8 cellular contexts compared by ENCODE assay signal in the genomic region with DNA sequence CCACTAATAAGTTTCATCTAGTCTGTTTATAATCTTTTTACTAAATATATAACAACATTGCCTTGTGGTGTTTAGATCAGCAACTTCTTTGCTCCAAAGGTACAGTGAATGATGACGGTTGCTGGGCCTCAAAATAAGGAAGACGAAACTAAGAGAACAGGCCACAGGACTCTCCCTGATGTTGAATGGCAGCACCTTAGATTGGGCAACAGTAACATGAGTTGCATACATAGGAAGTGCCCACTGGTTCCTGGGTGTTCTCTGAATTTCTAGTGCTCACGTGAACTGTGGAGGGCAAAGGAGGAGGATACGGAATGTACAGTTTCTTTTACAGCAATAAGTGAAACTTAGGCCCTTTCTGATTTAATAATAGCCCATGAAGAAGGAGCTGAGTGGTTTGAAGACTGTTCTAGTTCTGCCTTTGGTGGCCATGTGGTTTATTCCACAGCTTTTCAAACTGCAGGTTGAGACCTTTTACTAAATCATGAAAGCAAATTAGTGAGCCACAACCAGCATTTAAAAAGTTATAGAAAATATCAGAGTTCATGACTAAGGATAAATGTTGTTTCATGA.
DNase-seq lines count a peak whose midpoint lies in the region; ATAC-seq and TF ChIP-seq lines count a peak whose summit lies in the region.
"Not testable (repeated sequence)": the region's sequence is repeated elsewhere in the genome, so short reads cannot be mapped to it uniquely, and the experiment has no call there.

No MANE protein-coding gene starts in this region.

- H3K4me1 Mint-ChIP-seq in activated B cell treated with CpG ODN at 0.5 μM for 24 hours; stimulated activated naive B cell treated with anti-CD40 and anti-IgM and Interleukin-4, amounts not matched to agents 10 μg/mL and 1 μg/mL and 100 μg/mL, for 72 hours: not testable (repeated sequence)

- in situ Hi-C loops in KBM-7 (cut with MboI; ENCODE audit: low pct_unique_long_range_greater_than_20kb, low sequenced_read_pairs): not testable (repeated sequence)

- H3K27ac Mint-ChIP-seq in activated B cell treated with CpG ODN at 0.5 μM for 24 hours: peak overlapping the region; percentile 65
- not testable (repeated sequence) for H3K27ac Mint-ChIP-seq in stimulated activated naive B cell treated with anti-CD40 and anti-IgM and Interleukin-4, amounts not matched to agents 10 μg/mL and 1 μg/mL and 100 μg/mL, for 72 hours

- POLR2A ChIA-PET in activated B cell treated with CpG ODN at 0.5 μM for 24 hours (lab: Charles Lee): not testable (repeated sequence)

- 89% methylated on average over 2 of the region's 4 CpGs for whole genome bisulfite sequencing in right cardiac atrium

- not testable (repeated sequence) for H3K4me3 ChIP-seq in right cardiac atrium (ENCODE audit: low read length)

- TF ChIP-seq CTCF in activated B cell treated with CpG ODN at 0.5 μM for 24 hours (IDR thresholded peaks at IDR 0.05): not testable (repeated sequence)

- H3K4me1 ChIP-seq in right cardiac atrium (ENCODE audit: control insufficient read depth, insufficient read depth, low read length): not testable (repeated sequence)

- ATAC-seq in GM18498 (IDR thresholded peaks at IDR 0.05; ENCODE audit: unreplicated experiment) (peak; percentile 61), GM19452 (IDR thresholded peaks at IDR 0.05; ENCODE audit: unreplicated experiment) (peak; percentile 48), HG02610 (IDR thresholded peaks at IDR 0.05; ENCODE audit: unreplicated experiment) (peak; percentile 44), HG03060 (IDR thresholded peaks at IDR 0.05; ENCODE audit: low read depth, unreplicated experiment) (peak; percentile 30), activated B cell treated with CpG ODN at 0.5 μM for 24 hours (ENCODE audit: low read depth) (peak; percentile 71), right cardiac atrium (peak; percentile 58 to 72)
- peak; percentile 89 to 90 for ATAC-seq in stimulated activated naive B cell treated with anti-CD40 and anti-IgM and Interleukin-4, amounts not matched to agents 10 μg/mL and 1 μg/mL and 100 μg/mL, for 72 hours (replicated peaks)

- CTCF ChIA-PET in activated B cell treated with CpG ODN at 0.5 μM for 24 hours (lab: Charles Lee): not testable (repeated sequence)

- not testable (repeated sequence) for H3K4me3 Mint-ChIP-seq in activated B cell treated with CpG ODN at 0.5 μM for 24 hours; stimulated activated naive B cell treated with anti-CD40 and anti-IgM and Interleukin-4, amounts not matched to agents 10 μg/mL and 1 μg/mL and 100 μg/mL, for 72 hours

- not testable (repeated sequence) for H3K9me3 ChIP-seq in right cardiac atrium (ENCODE audit: control insufficient read depth, low read length)

- H3K36me3 Mint-ChIP-seq in activated B cell treated with CpG ODN at 0.5 μM for 24 hours (ENCODE audit: low read depth); stimulated activated naive B cell treated with anti-CD40 and anti-IgM and Interleukin-4, amounts not matched to agents 10 μg/mL and 1 μg/mL and 100 μg/mL, for 72 hours: not testable (repeated sequence)

- H3K27me3 ChIP-seq in right cardiac atrium (ENCODE audit: control insufficient read depth, insufficient read depth): not testable (repeated sequence)

- not testable (repeated sequence) for H3K27ac ChIP-seq in right cardiac atrium (ENCODE audit: low read length)

- H3K9me3 Mint-ChIP-seq in activated B cell treated with CpG ODN at 0.5 μM for 24 hours; stimulated activated naive B cell treated with anti-CD40 and anti-IgM and Interleukin-4, amounts not matched to agents 10 μg/mL and 1 μg/mL and 100 μg/mL, for 72 hours: not testable (repeated sequence)

- intact Hi-C loops in activated B cell treated with CpG ODN at 0.5 μM for 24 hours (cut with micrococcal nuclease); right cardiac atrium (cut with DNase I): not testable (repeated sequence)

- DNase-seq in KBM-7: peak; percentile 0
- not testable (repeated sequence) for DNase-seq in activated B cell treated with CpG ODN at 0.5 μM for 24 hours; right cardiac atrium; stimulated activated naive B cell treated with anti-CD40 and anti-IgM and Interleukin-4, amounts not matched to agents 10 μg/mL and 1 μg/mL and 100 μg/mL, for 72 hours

- H3K27me3 Mint-ChIP-seq in activated B cell treated with CpG ODN at 0.5 μM for 24 hours; stimulated activated naive B cell treated with anti-CD40 and anti-IgM and Interleukin-4, amounts not matched to agents 10 μg/mL and 1 μg/mL and 100 μg/mL, for 72 hours: not testable (repeated sequence)

Comparison
In these comparisons a context has a peak if more than half of its experiments do, and no peak if none do; other contexts are left out.
1. ATAC-seq: peak in every context shown above with its lines; median percentile 90 in stimulated activated naive B cell treated with anti-CD40 and anti-IgM and Interleukin-4, amounts not matched to agents 10 μg/mL and 1 μg/mL and 100 μg/mL, for 72 hours; 71 in activated B cell treated with CpG ODN at 0.5 μM for 24 hours; 65 in right cardiac atrium; 61 in GM18498; 48 in GM19452; 44 in HG02610; 30 in HG03060.